In the genomic region with DNA sequence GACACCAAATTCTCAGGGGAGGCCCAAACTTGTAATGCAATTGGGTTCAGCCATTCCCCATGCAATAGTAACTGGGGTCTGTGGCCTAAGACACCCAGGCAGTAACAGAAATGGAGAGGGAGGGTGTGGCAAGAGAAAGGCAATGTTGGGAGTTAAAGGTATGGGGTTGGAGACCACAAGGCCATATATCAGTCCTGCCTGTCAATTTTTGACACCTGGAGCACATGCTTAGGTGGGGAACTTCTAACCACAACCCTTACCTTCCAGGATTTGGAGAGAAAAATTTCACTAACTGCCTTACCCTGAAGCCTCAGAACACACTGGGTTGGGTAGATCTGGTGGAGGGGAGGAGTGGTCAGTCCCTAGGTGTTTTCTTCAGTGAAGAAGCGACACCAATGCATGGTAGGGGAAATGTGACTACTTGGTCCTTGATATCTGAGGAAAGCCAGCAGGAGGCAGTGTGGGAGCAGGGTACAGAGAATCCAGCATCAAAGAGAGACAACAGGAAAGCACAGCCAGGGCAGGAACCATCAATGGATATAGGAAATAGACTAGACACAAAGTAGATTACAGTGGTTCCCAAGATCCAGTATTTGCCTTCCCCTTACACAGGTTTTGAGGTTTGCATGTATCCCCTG, we compare ENCODE assay signal across 8 cellular contexts. TPM values are rescaled to one million over a fixed set of nuclear protein-coding genes. Genes with fewer than 3 reads are reported as not detected.
DNase-seq lines count a peak whose midpoint lies in the region; ATAC-seq, FAIRE-seq and TF ChIP-seq lines count a peak whose summit lies in the region.

No MANE protein-coding gene starts in this region.

- H3K27me3 ChIP-seq in stomach = no peaks in the 10 kb centered on the region

- intact Hi-C loops in activated CD4-positive, alpha-beta T cell treated with anti-CD3 and anti-CD28 coated beads, Interleukin-2, amount 10 ng/mL, durations not matched to agents 24 days and 14 days (cut with micrococcal nuclease) = loop anchor here (1.0 kb wide), 1 partner anchor 142 kb away; no protein-coding TSS in a partner anchor
- intact Hi-C loops in stomach (cut with DNase I; ENCODE audit: low total_unique reads) (no loop called here), sciatic nerve (cut with DNase I) (no loop called here)

- TF ChIP-seq POLR2A in A549 (IDR thresholded peaks at IDR 0.05; ENCODE audit: low read length) (no peak), stomach (IDR thresholded peaks at IDR 0.05) (no peak)

- H3K27ac ChIP-seq in A549 (no peak overlapping the region), HEK293 (ENCODE audit: extremely low read depth, low read depth, low read length) (no peak overlapping the region), stomach (no peak overlapping the region)

- DNase-seq in A549 (ENCODE audit: low read depth in 1 of 2, low spot score in 1 of 2) (peak in 1 of 2 experiments; percentile 52), epithelial cell of proximal tubule (ENCODE audit: low read depth) (no peak), stomach (no peak), sciatic nerve (ENCODE audit: low spot score) (no peak)
- peak; percentile 87 for DNase-seq in activated CD4-positive, alpha-beta T cell treated with anti-CD3 and anti-CD28 coated beads, Interleukin-2, amount 10 ng/mL, durations not matched to agents 24 days and 14 days
- DNase-seq in stimulated activated CD4-positive, alpha-beta T cell treated with anti-CD3 and anti-CD28 coated beads, TNF-alpha, amount 100 ng/mL, for 1 hour (ENCODE audit: low read depth in 3 of 3, low spot score in 1 of 3) = peak in 2 of 3 donors; percentile 26 to 36

- H3K4me3 Mint-ChIP-seq in activated CD4-positive, alpha-beta T cell treated with anti-CD3 and anti-CD28 coated beads, Interleukin-2, amount 10 ng/mL, durations not matched to agents 24 days and 14 days = no peak overlapping the region

- TF ChIP-seq RAD21 in A549 (conservative IDR thresholded peaks at IDR 0.05 in 1 of 2, IDR thresholded peaks at IDR 0.05 in 1 of 2) = peak in 1 of 2 experiments; percentile 55; a peak in 4 of 5 replicates

- TF ChIP-seq EP300 in A549 (IDR thresholded peaks at IDR 0.05) (no peak), stomach (IDR thresholded peaks at IDR 0.05) (no peak)

- H3K4me3 ChIP-seq in A549 (no peak overlapping the region), HEK293 (ENCODE audit: low read depth, low read length) (no peak overlapping the region), epithelial cell of proximal tubule (ENCODE audit: low read depth, low read length) (no peak overlapping the region), stomach (no peak overlapping the region)

- H3K9me3 ChIP-seq in A549 (no peaks in the 10 kb centered on the region), HEK293 (ENCODE audit: control insufficient read depth, insufficient read depth, low read depth, low read length) (no peaks in the 10 kb centered on the region), stomach (no peaks in the 10 kb centered on the region)

- peaks cover 26% of the 10 kb centered on the region for H3K36me3 Mint-ChIP-seq in activated CD4-positive, alpha-beta T cell treated with anti-CD3 and anti-CD28 coated beads, Interleukin-2, amount 10 ng/mL, durations not matched to agents 24 days and 14 days (ENCODE audit: low read depth)

- CTCF ChIA-PET in A549 (lab: Yijun Ruan, JAX) = interaction anchor here (0.9 to 1.5 kb wide), 3 partner anchors 19 to 142 kb away, joined by 3 to 5 read pairs (median 3); partner anchors contain the start of genes BYSL and MED20
- CTCF ChIA-PET in HEK293 (lab: Yijun Ruan, JAX) = interaction anchor here (0.9 to 1.6 kb wide), 3 partner anchors 19 to 24 kb away, joined by 3 to 7 read pairs (median 3); partner anchors contain the start of genes BYSL and MED20

- no peak for FAIRE-seq in A549 (lab: Jason Lieb, UNC)

- peaks cover 18% of the 10 kb centered on the region for H3K4me1 Mint-ChIP-seq in activated CD4-positive, alpha-beta T cell treated with anti-CD3 and anti-CD28 coated beads, Interleukin-2, amount 10 ng/mL, durations not matched to agents 24 days and 14 days

- H3K36me3 ChIP-seq in HEK293 (ENCODE audit: control insufficient read depth in 2 of 2, insufficient read depth in 1 of 2, low read length in 2 of 2) (peaks cover 15 to 34% of the 10 kb centered on the region in 2 experiments), stomach (peaks cover 18 to 45% (median 42%) of the 10 kb centered on the region in 4 donors)

- no peaks in the 10 kb centered on the region for H3K27me3 Mint-ChIP-seq in activated CD4-positive, alpha-beta T cell treated with anti-CD3 and anti-CD28 coated beads, Interleukin-2, amount 10 ng/mL, durations not matched to agents 24 days and 14 days

- WGBS in A549 (ENCODE audit: missing lambda C conversion rate) = 100% methylated on average over 1 of the region's 1 CpG
- 88 to 100% (median 97%) methylated on average over 1 of the region's 1 CpG for WGBS in stomach, 5 donors

- no peaks in the 10 kb centered on the region for H3K9me3 Mint-ChIP-seq in activated CD4-positive, alpha-beta T cell treated with anti-CD3 and anti-CD28 coated beads, Interleukin-2, amount 10 ng/mL, durations not matched to agents 24 days and 14 days

- POLR2A ChIA-PET in A549 (lab: Yijun Ruan, JAX) (no interaction called here), HEK293 (lab: Yijun Ruan, JAX) (no interaction called here)

- peak; percentile 31 for TF ChIP-seq CTCF in A549 (IDR thresholded peaks at IDR 0.05)
- no peak for TF ChIP-seq CTCF in HEK293 (tag by site-specific recombination; IDR thresholded peaks at IDR 0.05)
- peak; percentile 70 for TF ChIP-seq CTCF in epithelial cell of proximal tubule (conservative IDR thresholded peaks at IDR 0.05; ENCODE audit: low read depth, low read length)
- TF ChIP-seq CTCF in stomach (IDR thresholded peaks at IDR 0.05) = no peak

- H3K4me1 ChIP-seq in A549 = no peaks in the 10 kb centered on the region
- no peaks in the 10 kb centered on the region for H3K4me1 ChIP-seq in HEK293 (ENCODE audit: control insufficient read depth, insufficient read depth, low read length)
- no peaks in the 10 kb centered on the region for H3K4me1 ChIP-seq in stomach

- ATAC-seq in A549 = peak in 1 of 2 experiments; percentile 65; a peak in 3 of 6 replicates
- no peak for ATAC-seq in GM19351 (IDR thresholded peaks at IDR 0.05; ENCODE audit: unreplicated experiment)
- ATAC-seq in sciatic nerve = no peak

- no peak overlapping the region for H3K4me2 ChIP-seq in A549

- no peak overlapping the region for H3K27ac Mint-ChIP-seq in activated CD4-positive, alpha-beta T cell treated with anti-CD3 and anti-CD28 coated beads, Interleukin-2, amount 10 ng/mL, durations not matched to agents 24 days and 14 days

TF ChIP-seq in A549, 52 proteins besides CTCF, POLR2A, EP300 and RAD21 (continues in another document):
- TF ChIP-seq ESRRA (IDR thresholded peaks at IDR 0.05; ENCODE audit: borderline replicate concordance, low read length) = no peak

TF ChIP-seq in HEK293, 187 proteins besides CTCF, POLR2A, EP300 and RAD21 (continues in another document):
- TF ChIP-seq ZNF776 (tag by site-specific recombination; IDR thresholded peaks at IDR 0.05; ENCODE audit: borderline replicate concordance) = no peak

RNA-seq across cellular contexts. Expression of gene USP49, which starts 6.8 kb away (rescaled TPM):
- polyA plus RNA-seq in A549 (2011; rRNA removed) (2.9 TPM in 2 replicates), A549 (2017; fragmentation: RNase III; extraction: RNeasy Plus Mini Kit Qiagen cat#74134 plus additional on column Dnase treatment) (3.6 to 4.3 TPM (median 4.1 TPM) in 3 replicates), stomach (1 to 10 TPM in 1 of 3 donors, under 1 TPM in 2; 0.50 to 1.2 (median 0.58) TPM)
- polyA plus RNA-seq in A549 (2012; cell fraction: cytosol; rRNA removed) = 1.0 and 1.7 TPM in 2 replicates
- polyA plus RNA-seq in A549 (2012; cell fraction: nucleus; rRNA removed) = 5.2 and 6.1 TPM in 2 replicates
- 2.1 and 2.6 TPM in 2 replicates for polyA minus RNA-seq in A549 (2011; rRNA and poly(A)+ RNA removed)
- 5.8 and 6.3 TPM in 2 replicates for total RNA-seq in activated CD4-positive, alpha-beta T cell treated with anti-CD3 and anti-CD28 coated beads, Interleukin-2, amount 10 ng/mL, durations not matched to agents 24 days and 14 days
- total RNA-seq in epithelial cell of proximal tubule (0.94 and 2.7 TPM in 2 replicates), stomach (10 to 100 TPM in 2 of 5 donors, 1 to 10 TPM in 3; 4.0 to 26.3 (median 5.7) TPM), sciatic nerve (6.4 TPM)

RNA-seq across cellular contexts. Expression of gene MED20, which starts 18.9 kb away (rescaled TPM):
- polyA plus RNA-seq in A549 (2011; rRNA removed) = 29.3 and 32.9 TPM in 2 replicates
- 17.7 and 19.1 TPM in 2 replicates for polyA plus RNA-seq in A549 (2012; cell fraction: cytosol; rRNA removed)
- polyA plus RNA-seq in A549 (2012; cell fraction: nucleus; rRNA removed) = 15.8 and 17.8 TPM in 2 replicates
- 18.4 to 21.0 TPM (median 19.0 TPM) in 3 replicates for polyA plus RNA-seq in A549 (2017; fragmentation: RNase III; extraction: RNeasy Plus Mini Kit Qiagen cat#74134 plus additional on column Dnase treatment)
- polyA minus RNA-seq in A549 (2011; rRNA and poly(A)+ RNA removed) = 34.0 and 36.5 TPM in 2 replicates
- total RNA-seq in activated CD4-positive, alpha-beta T cell treated with anti-CD3 and anti-CD28 coated beads, Interleukin-2, amount 10 ng/mL, durations not matched to agents 24 days and 14 days = 21.9 and 22.8 TPM in 2 replicates
- total RNA-seq in epithelial cell of proximal tubule = 20.9 and 27.1 TPM in 2 replicates
- total RNA-seq in stomach = 10 to 100 TPM in 4 of 5 donors, 1 to 10 TPM in 1; 1.2 to 34.4 (median 18.8) TPM
- polyA plus RNA-seq in stomach = 1 to 10 TPM; 6.1 to 9.8 (median 7.2) TPM
- total RNA-seq in sciatic nerve = 14.6 TPM

RNA-seq across cellular contexts. Expression of gene BYSL, which starts 19.3 kb away (rescaled TPM):
- polyA plus RNA-seq in A549 (2011; rRNA removed) (28.8 and 38.7 TPM in 2 replicates), A549 (2017; fragmentation: RNase III; extraction: RNeasy Plus Mini Kit Qiagen cat#74134 plus additional on column Dnase treatment) (60.9 to 66.9 TPM (median 61.8 TPM) in 3 replicates), stomach (10 to 100 TPM in 2 of 3 donors, 1 to 10 TPM in 1; 8.6 to 11.9 (median 10.6) TPM)
- 51.6 and 57.2 TPM in 2 replicates for polyA plus RNA-seq in A549 (2012; cell fraction: cytosol; rRNA removed)
- polyA plus RNA-seq in A549 (2012; cell fraction: nucleus; rRNA removed) = 60.1 and 67.8 TPM in 2 replicates
- polyA minus RNA-seq in A549 (2011; rRNA and poly(A)+ RNA removed) = 40.0 and 41.5 TPM in 2 replicates
- 79.6 and 81.4 TPM in 2 replicates for total RNA-seq in activated CD4-positive, alpha-beta T cell treated with anti-CD3 and anti-CD28 coated beads, Interleukin-2, amount 10 ng/mL, durations not matched to agents 24 days and 14 days
- total RNA-seq in epithelial cell of proximal tubule (8.7 and 27.3 TPM in 2 replicates), stomach (10 to 100 TPM in 2 of 5 donors, 1 to 10 TPM in 2, not detected in 1; 1.8 to 65.2 (median 10.1) TPM), sciatic nerve (16.0 TPM)

RNA-seq across cellular contexts. Expression of gene CCND3, which starts 39.6 kb away (rescaled TPM):
- polyA plus RNA-seq in A549 (2011; rRNA removed) = 112 TPM in 2 replicates
- 233 and 294 TPM in 2 replicates for polyA plus RNA-seq in A549 (2012; cell fraction: cytosol; rRNA removed)
- polyA plus RNA-seq in A549 (2012; cell fraction: nucleus; rRNA removed) = 237 and 312 TPM in 2 replicates
- polyA plus RNA-seq in A549 (2017; fragmentation: RNase III; extraction: RNeasy Plus Mini Kit Qiagen cat#74134 plus additional on column Dnase treatment) = 213 to 228 TPM (median 215 TPM) in 3 replicates
- polyA minus RNA-seq in A549 (2011; rRNA and poly(A)+ RNA removed) = 107 and 161 TPM in 2 replicates
- total RNA-seq in activated CD4-positive, alpha-beta T cell treated with anti-CD3 and anti-CD28 coated beads, Interleukin-2, amount 10 ng/mL, durations not matched to agents 24 days and 14 days = 483 and 491 TPM in 2 replicates
- total RNA-seq in epithelial cell of proximal tubule = 45.4 and 54.2 TPM in 2 replicates
- 100 to 1,000 TPM in 2 of 5 donors, 10 to 100 TPM in 3; 40.6 to 193 (median 84.2) TPM for total RNA-seq in stomach
- polyA plus RNA-seq in stomach = 10 to 100 TPM; 75.3 to 77.2 (median 75.9) TPM
- 62.9 TPM for total RNA-seq in sciatic nerve

Comparison
In these comparisons a context has a peak if more than half of its experiments do, and no peak if none do; other contexts are left out.
1. DNase-seq: peak in activated CD4-positive, alpha-beta T cell treated with anti-CD3 and anti-CD28 coated beads, Interleukin-2, amount 10 ng/mL, durations not matched to agents 24 days and 14 days (single experiment) and stimulated activated CD4-positive, alpha-beta T cell treated with anti-CD3 and anti-CD28 coated beads, TNF-alpha, amount 100 ng/mL, for 1 hour (2 of 3); none in epithelial cell of proximal tubule (single experiment), stomach (single experiment) and sciatic nerve (single experiment).
2. CTCF ChIP-seq: peak in A549 (single experiment) and epithelial cell of proximal tubule (single experiment); none in HEK293 (single experiment) and stomach (0 of 7).
3. Of the 5 proteins assayed by ChIP-seq in both HEK293 and A549: peak only in HEK293: none; only in A549: CTCF; in both: none; in neither: 4.